8 cellular contexts compared by ENCODE assay signal in genomic region chr16:47141773-47142468, GRCh38. TPM values are rescaled to one million over a fixed set of nuclear protein-coding genes. Genes with fewer than 3 reads are reported as not detected.
DNase-seq lines count a peak whose midpoint lies in the region; FAIRE-seq and TF ChIP-seq lines count a peak whose summit lies in the region.

No MANE protein-coding gene starts in this region.

- no peaks in the 10 kb centered on the region for H3K9me2 ChIP-seq in Loucy (replicated peaks; ENCODE audit: low read depth, low read length)

- H2AFZ ChIP-seq in Loucy (ENCODE audit: low read length), result no peak overlapping the region

- H3K27me3 ChIP-seq in H7 (ENCODE audit: control insufficient read depth, insufficient read depth, low read length) (peaks cover 23% of the 10 kb centered on the region), Loucy (ENCODE audit: insufficient read depth, low read length, poor library complexity, severe bottlenecking) (no peaks in the 10 kb centered on the region), testis (no peaks in the 10 kb centered on the region)

- no peak overlapping the region for H3K4me2 ChIP-seq in Loucy (ENCODE audit: low read depth, low read length, poor library complexity, severe bottlenecking)

- peak; percentile 36 for FAIRE-seq in frontal cortex (lab: Jason Lieb, UNC)

- TF ChIP-seq POLR2A in testis (IDR thresholded peaks at IDR 0.05), result no peak

- H3K9ac ChIP-seq in Loucy (ENCODE audit: low read depth, low read length, poor library complexity, severe bottlenecking), result no peak overlapping the region

- H3K27ac ChIP-seq in testis, result no peak overlapping the region

- H3K36me3 ChIP-seq in H7 (replicated peaks; ENCODE audit: control insufficient read depth, insufficient read depth, low read length) (no peaks in the 10 kb centered on the region), Loucy (ENCODE audit: insufficient read depth, low read length) (no peaks in the 10 kb centered on the region), testis (ENCODE audit: low read depth, missing control alignments) (no peaks in the 10 kb centered on the region)

- 3% methylated on average over 26 of the region's 26 CpGs for WGBS in testis, 2 donors

- no peaks in the 10 kb centered on the region for H3K4me1 ChIP-seq in Loucy (ENCODE audit: insufficient read depth, low read length, poor library complexity, severe bottlenecking)
- H3K4me1 ChIP-seq in testis, result no peaks in the 10 kb centered on the region

- no peaks in the 10 kb centered on the region for H4K20me1 ChIP-seq in Loucy (ENCODE audit: insufficient read depth, low read length, poor library complexity, severe bottlenecking)

- no peaks in the 10 kb centered on the region for H3K79me2 ChIP-seq in Loucy (ENCODE audit: insufficient read depth, low read length)

- peak; percentile 90 for TF ChIP-seq CTCF in Loucy (conservative IDR thresholded peaks at IDR 0.05; ENCODE audit: low read length)
- peak; percentile 46 to 78 (median 71) for TF ChIP-seq CTCF in testis (IDR thresholded peaks at IDR 0.05)

- H3K9me3 ChIP-seq in Loucy (ENCODE audit: insufficient read depth, low read depth, low read length) (no peaks in the 10 kb centered on the region), testis (no peaks in the 10 kb centered on the region)

- DNase-seq in GM03348 (ENCODE audit: low spot score) (peak; percentile 88), H7 (peak; percentile 83), SIG-M5 (lab: John Stamatoyannopoulos, UW) (peak; percentile 11), frontal cortex (ENCODE audit: low spot score in 2 of 2) (peak; percentile 71 to 78), occipital lobe (lab: John Stamatoyannopoulos, UW) (peak; percentile 89), testis (peak; percentile 88)
- peak; percentile 67 for DNase-seq in activated gamma-delta T cell treated with anti-CD3 and anti-CD28 coated beads, Interleukin-2, amount 50 U/mL, for 16 hours (ENCODE audit: low read depth)

- no peaks in the 10 kb centered on the region for H3F3A ChIP-seq in Loucy (ENCODE audit: low read depth)

- peak overlapping the region; percentile 65 for H3K4me3 ChIP-seq in H7 (ENCODE audit: insufficient read depth, low read depth, low read length)
- no peak overlapping the region for H3K4me3 ChIP-seq in Loucy (ENCODE audit: low read length, poor library complexity, severe bottlenecking)
- peak overlapping the region; percentile 60 to 67 for H3K4me3 ChIP-seq in testis

- intact Hi-C loops in testis (cut with DNase I; ENCODE audit: low total_unique reads), result loop anchor here (10.0 kb wide), 1 partner anchor 913 kb away; no protein-coding TSS in a partner anchor

RNA-seq across cellular contexts. Expression of gene NETO2, which starts 1.8 kb away (rescaled TPM):
- 16.7 and 38.2 TPM in 2 replicates for total RNA-seq in H7 (2014; rRNA removed; shearing (Covaris generic))
- total RNA-seq in frontal cortex (169 TPM), occipital lobe (154 TPM), testis (10 to 100 TPM; 23.5 to 24.2 TPM)
- 12.3 TPM for polyA plus RNA-seq in testis (ENCODE audit: insufficient read depth, low read depth, low replicate concordance)

Comparison
In these comparisons a context has a peak if more than half of its experiments do, and no peak if none do; other contexts are left out.
1. DNase-seq: peak in every context shown above with its lines; median percentile 89 in occipital lobe; 88 in GM03348; 88 in testis; 83 in H7; 74 in frontal cortex; 67 in activated gamma-delta T cell treated with anti-CD3 and anti-CD28 coated beads, Interleukin-2, amount 50 U/mL, for 16 hours; 11 in SIG-M5.